10 cellular contexts compared by ENCODE assay signal in the genomic region with DNA sequence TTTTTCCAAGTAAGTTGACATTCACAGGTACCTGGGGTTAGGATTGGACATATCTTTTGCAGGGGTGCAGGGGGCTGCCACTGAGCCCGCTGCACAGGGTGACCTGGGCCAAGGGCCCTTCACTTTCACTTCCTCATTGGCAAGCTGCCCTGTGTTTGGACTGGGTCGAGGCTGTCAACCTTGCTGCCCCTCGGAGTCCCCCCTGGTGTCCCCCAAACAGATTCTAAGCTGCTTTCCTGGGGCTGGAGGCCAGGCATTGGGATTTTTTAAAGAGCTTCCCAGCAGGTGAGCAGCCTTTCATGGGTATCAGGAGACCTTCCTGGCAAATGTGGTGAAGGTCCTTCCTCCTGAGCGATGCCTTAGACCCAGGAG. TPM values are rescaled to one million over a fixed set of nuclear protein-coding genes. Genes with fewer than 3 reads are reported as not detected.
A peak's percentile ranks its signal among the peaks of the same experiment; 100 is the strongest.
DNase-seq lines count a peak whose midpoint lies in the region; ATAC-seq, FAIRE-seq and TF ChIP-seq lines count a peak whose summit lies in the region.
"Had no signal": no experiment of that assay in that cellular context is flagged by ENCODE, and none has a peak within 500 bp of the region (broad histone marks: within the 10 kb centered on the region; RNA-seq: fewer than 3 reads in every experiment).

No MANE protein-coding gene starts in this region.

- H3K36me3 Mint-ChIP-seq in mesothelial cell of epicardium: no peaks in the 10 kb centered on the region
- H3K36me3 Mint-ChIP-seq: type B pancreatic cell had no signal

- no peaks in the 10 kb centered on the region for H3K27me3 Mint-ChIP-seq in mesothelial cell of epicardium (ENCODE audit: low read depth)

- no peaks in the 10 kb centered on the region for H3K9me3 Mint-ChIP-seq in mesothelial cell of epicardium
- H3K9me3 Mint-ChIP-seq: type B pancreatic cell had no signal

- TF ChIP-seq CTCF in GM12878 (IDR thresholded peaks at IDR 0.05 in 2 of 3, conservative IDR thresholded peaks at IDR 0.05 in 1 of 3; ENCODE audit: control insufficient read depth in 2 of 3, extremely low read depth in 1 of 3, insufficient read depth in 1 of 3, low read depth in 3 of 3, low read length in 3 of 3): no peak
- no peak for TF ChIP-seq CTCF in suprapubic skin (IDR thresholded peaks at IDR 0.05)
- TF ChIP-seq CTCF in mesothelial cell of epicardium (IDR thresholded peaks at IDR 0.05; ENCODE audit: unreplicated experiment): no peak

- H3K4me3 ChIP-seq in GM12878 (peak overlapping the region; percentile 72), suprapubic skin (peak overlapping the region; percentile 1)

- H3K27ac Mint-ChIP-seq in mesothelial cell of epicardium: no peak overlapping the region
- H3K27ac Mint-ChIP-seq: type B pancreatic cell had no signal

- H2AFZ ChIP-seq in GM12878 (ENCODE audit: control insufficient read depth, low read depth, low read length): no peak overlapping the region; the same call in 1 of the 2 replicates

- no peaks in the 10 kb centered on the region for H4K20me1 ChIP-seq in GM12878 (ENCODE audit: control insufficient read depth, insufficient read depth)

- TF ChIP-seq RAD21 in GM12878 (IDR thresholded peaks at IDR 0.05; ENCODE audit: insufficient read depth, low read depth, low read length): no peak

- no peak overlapping the region for H3K4me3 Mint-ChIP-seq in mesothelial cell of epicardium
- H3K4me3 Mint-ChIP-seq: type B pancreatic cell had no signal

- no peaks in the 10 kb centered on the region for H3K79me2 ChIP-seq in GM12878 (ENCODE audit: control insufficient read depth, insufficient read depth, low read length)

- 3% methylated on average over 4 of the region's 4 CpGs for WGBS in GM12878 (ENCODE audit: insufficient coverage, insufficient replicate concordance, low lambda C conversion rate, missing lambda C conversion rate)
- 33% methylated on average over 4 of the region's 4 CpGs for WGBS in suprapubic skin

- SMC1A ChIA-PET in GM12878 (lab: Charles Lee; ENCODE audit: uncharacterized antibody, unreplicated experiment): interaction anchor here (1.0 to 1.8 kb wide), 7 partner anchors 10 to 198 kb away, joined by 3 to 7 read pairs (median 5); a partner anchor contains a TSS

- intact Hi-C loops in GM12878 (cut with micrococcal nuclease; ENCODE audit: unreplicated experiment): loop anchor here (2.0 to 5.0 kb wide), 4 partner anchors 51 to 194 kb away; a partner anchor contains a TSS

- TF ChIP-seq POLR2A in GM12878 (IDR thresholded peaks at IDR 0.05; ENCODE audit: low read depth, low read length) (no peak), suprapubic skin (IDR thresholded peaks at IDR 0.05) (no peak)

- TSS peak; percentile 93 for BruUV-seq in GM12878 (replicated peaks; lab: Mats Ljungman, UMichigan)

- TF ChIP-seq EP300 in GM12878 (IDR thresholded peaks at IDR 0.05; ENCODE audit: borderline replicate concordance in 1 of 2, control insufficient read depth in 1 of 2, low read depth in 2 of 2, low read length in 2 of 2) (peak in 1 of 2 experiments; percentile 43; a peak in 1 of 4 replicates), suprapubic skin (IDR thresholded peaks at IDR 0.05) (no peak)

- RAD21 ChIA-PET in GM12878 (lab: Charles Lee; ENCODE audit: unreplicated experiment): interaction anchor here (0.6 to 2.2 kb wide), 10 partner anchors 15 to 510 kb away, joined by 3 to 7 read pairs (median 4); a partner anchor contains a TSS

- H3K4me2 ChIP-seq in GM12878 (ENCODE audit: control insufficient read depth, insufficient read depth): peak overlapping the region; percentile 98

- H3K27ac ChIP-seq in GM12878 (ENCODE audit: control insufficient read depth, insufficient read depth) (peak overlapping the region; percentile 93), suprapubic skin (no peak overlapping the region)

- FAIRE-seq in GM12878 (lab: Jason Lieb, UNC): no peak
- no peak for FAIRE-seq in frontal cortex (lab: Jason Lieb, UNC)
- FAIRE-seq: endometrium had no signal

- CTCF ChIA-PET in GM12878 (lab: Yijun Ruan, JAX): interaction anchor here (1.1 to 2.1 kb wide), 4 partner anchors 45 to 183 kb away, joined by 3 to 7 read pairs (median 5); no protein-coding TSS in a partner anchor

- H3K27me3 ChIP-seq in GM12878 (replicated peaks in 1 of 2; ENCODE audit: control insufficient read depth in 2 of 2, insufficient read depth in 2 of 2, low read length in 1 of 2): no peaks in the 10 kb centered on the region
- peaks cover 7% of the 10 kb centered on the region for H3K27me3 ChIP-seq in suprapubic skin

- in situ Hi-C loops in GM12878 (cut with MboI): no loop called here

- peak; percentile 58 for ATAC-seq in GM12878
- ATAC-seq in HG02870 (IDR thresholded peaks at IDR 0.05; ENCODE audit: unreplicated experiment): no peak

- H3K4me1 Mint-ChIP-seq in mesothelial cell of epicardium: peaks cover 3% of the 10 kb centered on the region

- H3K36me3 ChIP-seq in GM12878 (ENCODE audit: control insufficient read depth in 2 of 2, insufficient read depth in 2 of 2, low read length in 1 of 2) (no peaks in the 10 kb centered on the region), suprapubic skin (no peaks in the 10 kb centered on the region)

- H3K9ac ChIP-seq in GM12878 (ENCODE audit: control insufficient read depth, insufficient read depth, low read length): peak overlapping the region; percentile 72

- H3K9me3 ChIP-seq in GM12878 (replicated peaks; ENCODE audit: control insufficient read depth, insufficient read depth, low read length) (no peaks in the 10 kb centered on the region), suprapubic skin (no peaks in the 10 kb centered on the region)

- H3K4me1 ChIP-seq in GM12878 (ENCODE audit: control insufficient read depth, insufficient read depth, low read length): peaks cover 54% of the 10 kb centered on the region
- peaks cover 45% of the 10 kb centered on the region for H3K4me1 ChIP-seq in suprapubic skin

- POLR2A ChIA-PET in GM12878 (lab: Charles Lee): interaction anchor here (0.8 to 2.0 kb wide), 6 partner anchors 9 to 143 kb away, joined by 3 to 5 read pairs (median 3); no protein-coding TSS in a partner anchor

- peak; percentile 14 for DNase-seq in activated naive CD4-positive, alpha-beta T cell treated with Interleukin-2 at 50 U/mL for 16 hours
- no peak for DNase-seq in activated naive CD4-positive, alpha-beta T cell treated with anti-CD3 and anti-CD28 coated beads, Interleukin-2, amount 50 U/mL, for 16 hours
- peak; percentile 14 for DNase-seq in NCI-H2227 treated with DMSO at 0.1 percent for 48 hours (lab: John Stamatoyannopoulos, UW)
- DNase-seq in GM12878 (ENCODE audit: low read depth, low spot score): peak; percentile 36
- no peak for DNase-seq in suprapubic skin (ENCODE audit: low spot score in 2 of 2)
- no peak for DNase-seq in mesothelial cell of epicardium (ENCODE audit: low spot score in 2 of 2, unreplicated experiment in 2 of 2)
- DNase-seq in frontal cortex (ENCODE audit: low spot score in 2 of 2): no peak

TF ChIP-seq in GM12878, 131 proteins besides CTCF, POLR2A, EP300 and RAD21 (continues in another document):
- TF ChIP-seq ZBED1 (IDR thresholded peaks at IDR 0.05; ENCODE audit: borderline replicate concordance) (no peak), SMAD5 (IDR thresholded peaks at IDR 0.05; ENCODE audit: low read depth) (no peak), MYC (IDR thresholded peaks at IDR 0.05; ENCODE audit: insufficient read depth, insufficient read length, insufficient replicate concordance, low read length, severe bottlenecking) (no peak), BMI1 (IDR thresholded peaks at IDR 0.05; ENCODE audit: borderline replicate concordance) (no peak)

RNA-seq across cellular contexts. Expression of a gene that starts 7.9 kb away (rescaled TPM):
- 0.51 and 0.65 TPM in 2 replicates for total RNA-seq in GM12878 (2013; cell fraction: nucleolus; rRNA removed)
- total RNA-seq in GM12878 (2014; rRNA removed) (0.11 TPM in 1 of 2 replicates, not detected in the other), GM12878 (2014; rRNA removed; fragmentation: Illumina TruSeq; extraction: Trizol) (not detected in 2 replicates), GM12878 (2021) (0.05 TPM in 1 of 2 replicates, not detected in the other), suprapubic skin (under 1 TPM in 2 of 4 donors, not detected in 2; 0.15 to 0.21 TPM), mesothelial cell of epicardium (not detected in 3 replicates), frontal cortex (not detected)
- polyA plus RNA-seq in GM12878 (2011; ENCODE audit: low read depth): not detected
- polyA plus RNA-seq in GM12878 (2011; rRNA removed) (0.03 and 0.10 TPM in 2 replicates), GM12878 (2014; fragmentation: Illumina TruSeq; extraction: Trizol) (0.01 TPM in 1 of 2 replicates, not detected in the other), GM12878 (2014; fragmentation: Nextera tagmentation; extraction: Ambion mirVana) (not detected), GM12878 (2014; rRNA removed) (0.03 TPM in 1 of 2 replicates, not detected in the other), GM12878 (2016; fragmentation: Nextera tagmentation; extraction: Ambion mirVana) (not detected)
- 0.01 and 0.08 TPM in 2 replicates for polyA plus RNA-seq in GM12878 (2011; cell fraction: cytosol; rRNA removed)
- 0.09 and 0.13 TPM in 2 replicates for polyA plus RNA-seq in GM12878 (2011; cell fraction: nucleus; rRNA removed)
- polyA plus RNA-seq in GM12878 (2012): 0.11 TPM in 1 of 2 replicates, not detected in the other
- polyA minus RNA-seq in GM12878 (2011; rRNA and poly(A)+ RNA removed): not detected in 2 replicates
- not detected in 2 replicates for polyA minus RNA-seq in GM12878 (2011; cell fraction: cytosol; rRNA and poly(A)+ RNA removed)
- not detected in 2 replicates for polyA minus RNA-seq in GM12878 (2011; cell fraction: nucleus; rRNA and poly(A)+ RNA removed)

RNA-seq across cellular contexts. Expression of a gene that starts 53.0 kb away (rescaled TPM):
- total RNA-seq in GM12878 (2013; cell fraction: nucleolus; rRNA removed): 28.7 and 28.9 TPM in 2 replicates
- total RNA-seq in GM12878 (2014; rRNA removed) (8.5 and 9.8 TPM in 2 replicates), GM12878 (2014; rRNA removed; fragmentation: Illumina TruSeq; extraction: Trizol) (13.1 and 13.4 TPM in 2 replicates), GM12878 (2021) (17.9 and 21.6 TPM in 2 replicates), suprapubic skin (10 to 100 TPM; 24.5 to 39.1 (median 30.5) TPM), mesothelial cell of epicardium (15.5 to 17.7 TPM (median 17.4 TPM) in 3 replicates), frontal cortex (11.8 TPM)
- 6.1 TPM for polyA plus RNA-seq in GM12878 (2011; ENCODE audit: low read depth)
- polyA plus RNA-seq in GM12878 (2011; rRNA removed) (9.1 and 9.6 TPM in 2 replicates), GM12878 (2014; fragmentation: Illumina TruSeq; extraction: Trizol) (12.6 and 12.7 TPM in 2 replicates), GM12878 (2014; fragmentation: Nextera tagmentation; extraction: Ambion mirVana) (1 to 10 TPM; 1.8 to 2.3 TPM), GM12878 (2014; rRNA removed) (6.3 and 7.0 TPM in 2 replicates), GM12878 (2016; fragmentation: Nextera tagmentation; extraction: Ambion mirVana) (10 to 100 TPM; 11.3 to 13.9 TPM)
- polyA plus RNA-seq in GM12878 (2011; cell fraction: cytosol; rRNA removed): 5.7 and 11.2 TPM in 2 replicates
- 12.9 and 18.3 TPM in 2 replicates for polyA plus RNA-seq in GM12878 (2011; cell fraction: nucleus; rRNA removed)
- polyA plus RNA-seq in GM12878 (2012): 9.1 and 9.6 TPM in 2 replicates
- polyA minus RNA-seq in GM12878 (2011; rRNA and poly(A)+ RNA removed): 14.7 and 15.7 TPM in 2 replicates
- 6.4 and 8.6 TPM in 2 replicates for polyA minus RNA-seq in GM12878 (2011; cell fraction: cytosol; rRNA and poly(A)+ RNA removed)
- 10.8 and 12.8 TPM in 2 replicates for polyA minus RNA-seq in GM12878 (2011; cell fraction: nucleus; rRNA and poly(A)+ RNA removed)

Comparison
In these comparisons a context has a peak if more than half of its experiments do, and no peak if none do; other contexts are left out.
1. DNase-seq: peak in activated naive CD4-positive, alpha-beta T cell treated with Interleukin-2 at 50 U/mL for 16 hours (single experiment), NCI-H2227 treated with DMSO at 0.1 percent for 48 hours (single experiment) and GM12878 (single experiment); none in activated naive CD4-positive, alpha-beta T cell treated with anti-CD3 and anti-CD28 coated beads, Interleukin-2, amount 50 U/mL, for 16 hours (single experiment), suprapubic skin (0 of 2), mesothelial cell of epicardium (0 of 2) and frontal cortex (0 of 2).